8 cellular contexts compared by ENCODE assay signal in the genomic region with DNA sequence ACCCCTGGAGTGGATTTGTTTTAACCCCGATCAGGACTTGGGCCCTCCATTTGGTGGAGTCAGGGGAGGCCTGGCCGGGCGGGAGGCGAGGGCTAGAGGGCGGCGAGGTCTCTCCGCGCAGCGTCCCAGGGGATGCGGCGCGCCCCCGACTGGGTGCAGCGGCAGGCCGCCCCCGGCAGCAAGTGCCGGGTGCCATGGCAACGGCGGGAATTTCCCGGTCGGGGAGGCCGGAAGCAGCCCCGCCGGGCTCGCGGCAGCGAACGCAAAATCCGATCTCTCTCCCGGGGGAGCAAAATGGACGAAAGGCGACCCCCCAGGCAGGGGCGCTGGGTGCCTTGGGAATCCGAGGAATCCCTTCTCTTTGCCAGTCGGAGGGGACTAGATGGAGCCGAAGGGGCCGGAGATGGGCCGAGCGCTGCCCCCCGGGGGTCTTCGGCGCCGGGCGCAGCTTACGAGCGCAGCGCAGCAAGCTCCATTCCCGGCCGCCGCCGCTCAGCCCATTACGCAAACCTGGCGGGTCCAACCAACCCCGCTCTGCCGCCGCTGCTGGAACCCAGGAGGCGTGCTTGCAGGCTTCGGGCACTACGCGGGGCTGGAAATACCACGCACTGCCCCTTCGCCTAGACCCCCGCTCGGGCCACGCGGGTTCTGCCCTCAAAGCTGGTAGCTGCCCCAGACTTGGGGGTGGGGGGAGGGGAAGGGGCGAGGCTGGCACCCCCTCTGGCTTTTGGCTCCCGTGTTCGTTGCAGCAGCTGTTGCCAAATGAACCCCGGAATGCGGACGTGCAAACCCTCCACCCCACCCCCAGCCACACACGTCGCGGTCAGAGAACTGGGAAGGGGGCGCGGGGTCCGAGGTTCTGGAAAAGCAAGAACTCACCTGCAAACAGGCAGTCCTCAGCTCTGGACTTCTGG.
DNase-seq lines count a peak whose midpoint lies in the region; TF ChIP-seq lines count a peak whose summit lies in the region.
"Not testable (repeated sequence)": the region's sequence is repeated elsewhere in the genome, so short reads cannot be mapped to it uniquely, and the experiment has no call there.

No MANE protein-coding gene starts in this region.

- intact Hi-C loops in A673 (cut with micrococcal nuclease; ENCODE audit: unreplicated experiment); colonic mucosa (cut with DNase I): not testable (repeated sequence)

- CTCF ChIA-PET in A673 (lab: Charles Lee), result not testable (repeated sequence)

- H2BK120ac ChIP-seq in neuronal stem cell (ENCODE audit: low read depth, low read length), result not testable (repeated sequence)

- H2BK5ac ChIP-seq in neuronal stem cell (ENCODE audit: low read length), result not testable (repeated sequence)

- H3K18ac ChIP-seq in neuronal stem cell (ENCODE audit: low read length), result not testable (repeated sequence)

- not testable (repeated sequence) for BruUV-seq in A673 (replicated peaks; lab: Mats Ljungman, UMichigan)

- not testable (repeated sequence) for H3K4ac ChIP-seq in neuronal stem cell (ENCODE audit: low read length)

- not testable (repeated sequence) for H3K27ac ChIP-seq in A673 (ENCODE audit: low read depth, low read length, poor library complexity, severe bottlenecking); HUES6 (ENCODE audit: low read depth, low read length); colonic mucosa; neuronal stem cell (replicated peaks; ENCODE audit: low read length)

- not testable (repeated sequence) for H3K23ac ChIP-seq in neuronal stem cell (ENCODE audit: low read depth, low read length, poor library complexity)

- peak overlapping the region; percentile 18 for H3K4me2 ChIP-seq in neuronal stem cell (ENCODE audit: insufficient read depth, low read length, poor library complexity, severe bottlenecking)

- H3K4me3 ChIP-seq in A673 (ENCODE audit: low read depth, low read length, poor library complexity, severe bottlenecking) (peak overlapping the region; percentile 46), HUES6 (ENCODE audit: low read depth, low read length) (peak overlapping the region; percentile 62), colonic mucosa (peak overlapping the region; percentile 35), iPS-11a (ENCODE audit: low read depth, low read length) (peak overlapping the region; percentile 13), neuronal stem cell (ENCODE audit: low read length in 2 of 2) (peak overlapping the region; percentile 45 to 69)

- not testable (repeated sequence) for TF ChIP-seq CTCF in A673 (conservative IDR thresholded peaks at IDR 0.05; ENCODE audit: low read depth, low read length); colonic mucosa (IDR thresholded peaks at IDR 0.05)

- not testable (repeated sequence) for H3K4me1 ChIP-seq in A673 (ENCODE audit: insufficient read depth, low read length, poor library complexity, severe bottlenecking); HUES6 (ENCODE audit: control insufficient read depth, insufficient read depth, low read length); colonic mucosa; neuronal stem cell (ENCODE audit: control insufficient read depth in 2 of 2, insufficient read depth in 1 of 2, low read depth in 1 of 2, low read length in 2 of 2)

- H3K14ac ChIP-seq in neuronal stem cell (ENCODE audit: low read length), result not testable (repeated sequence)

- H3K36me3 ChIP-seq in A673 (ENCODE audit: insufficient read depth, low read length, poor library complexity, severe bottlenecking); HUES6 (ENCODE audit: control insufficient read depth, insufficient read depth, low read length); colonic mucosa; neuronal stem cell (replicated peaks in 1 of 2; ENCODE audit: control insufficient read depth in 2 of 2, insufficient read depth in 2 of 2, low read length in 2 of 2): not testable (repeated sequence)

- not testable (repeated sequence) for H2AK5ac ChIP-seq in neuronal stem cell (ENCODE audit: low read depth, low read length)

- H3K79me1 ChIP-seq in neuronal stem cell (ENCODE audit: low read depth, low read length), result not testable (repeated sequence)

- H4K8ac ChIP-seq in neuronal stem cell (ENCODE audit: low read depth, low read length), result not testable (repeated sequence)

- POLR2A ChIA-PET in A673 (lab: Charles Lee; ENCODE audit: low non-redundant PET), result not testable (repeated sequence)

- H3K9me3 ChIP-seq in A673 (ENCODE audit: low read depth, low read length, poor library complexity, severe bottlenecking); HUES6 (ENCODE audit: control insufficient read depth, insufficient read depth, low read depth, low read length); colonic mucosa; neuronal stem cell (replicated peaks in 1 of 2; ENCODE audit: control insufficient read depth in 2 of 2, insufficient read depth in 1 of 2, low read depth in 1 of 2, low read length in 2 of 2): not testable (repeated sequence)

- not testable (repeated sequence) for H3K27me3 ChIP-seq in A673 (replicated peaks; ENCODE audit: insufficient read depth, low read depth, low read length, poor library complexity); HUES6 (ENCODE audit: control insufficient read depth, insufficient read depth, low read length); colonic mucosa; neuronal stem cell (ENCODE audit: control insufficient read depth in 3 of 3, insufficient read depth in 3 of 3, low read depth in 1 of 3, low read length in 3 of 3)

- DNase-seq in A673 (ENCODE audit: low spot score); neuronal stem cell (ENCODE audit: low spot score): not testable (repeated sequence)
- peak in 4 of 5 experiments; percentile 22 to 85 (median 48) for DNase-seq in T-helper 2 cell
- DNase-seq in activated T-helper 1 cell treated with anti-CD3 and anti-CD28 coated beads, Interleukin-2, amount 50 U/mL, for 16 hours (ENCODE audit: low read depth in 1 of 2, low spot score in 1 of 2), result peak; percentile 21 to 45
- peak; percentile 18 for DNase-seq in colonic mucosa
- peak in 2 of 3 experiments; percentile 33 to 46 for DNase-seq in stimulated activated CD4-positive, alpha-beta T cell treated with anti-CD3 and anti-CD28 coated beads, TNF-alpha, amount 100 ng/mL, for 24 hours (ENCODE audit: low read depth in 3 of 3)

- H2BK12ac ChIP-seq in neuronal stem cell (ENCODE audit: low read length), result not testable (repeated sequence)

- not testable (repeated sequence) for H2BK15ac ChIP-seq in neuronal stem cell (ENCODE audit: low read length)

- H2AFZ ChIP-seq in neuronal stem cell (ENCODE audit: low read length), result not testable (repeated sequence)

- H4K91ac ChIP-seq in neuronal stem cell (ENCODE audit: low read depth, low read length, poor library complexity), result not testable (repeated sequence)

- H3K9ac ChIP-seq in HUES6 (ENCODE audit: low read length); colonic mucosa (ENCODE audit: low read depth in 2 of 2, low read length in 2 of 2); neuronal stem cell (ENCODE audit: low read depth, low read length, poor library complexity): not testable (repeated sequence)

- no CpG with 5 or more reads among the region's 78 CpGs for WGBS in neuronal stem cell (ENCODE audit: extremely low coverage in 2 of 2, insufficient read length in 2 of 2, insufficient replicate concordance in 1 of 2), 2 donors
